In genomic region chr7:158973440-158973839, GRCh38 we compare ENCODE assay signal across 8 cellular contexts.
DNase-seq lines count a peak whose midpoint lies in the region; ATAC-seq and TF ChIP-seq lines count a peak whose summit lies in the region.

No MANE protein-coding gene starts in this region.

- CTCF ChIA-PET in BJ (lab: Yijun Ruan, JAX), result interaction anchor here (2.9 kb wide), 1 partner anchor 277 kb away, joined by 10 read pairs; no protein-coding TSS in a partner anchor

- ATAC-seq in GM21825 (IDR thresholded peaks at IDR 0.05; ENCODE audit: unreplicated experiment), result no peak

- H3K9me3 ChIP-seq in transverse colon (no peaks in the 10 kb centered on the region), HAP-1 (no peaks in the 10 kb centered on the region), prostate gland (no peaks in the 10 kb centered on the region)

- intact Hi-C loops in transverse colon (cut with DNase I; ENCODE audit: low total_unique reads), result loop anchor here (10.0 kb wide), 1 partner anchor 279 kb away; no protein-coding TSS in a partner anchor
- intact Hi-C loops in prostate gland (cut with DNase I), result no loop called here

- H3K27me3 ChIP-seq in BJ (ENCODE audit: control insufficient read depth, insufficient read depth, low read length) (no peaks in the 10 kb centered on the region), transverse colon (no peaks in the 10 kb centered on the region), HAP-1 (ENCODE audit: low read depth) (no peaks in the 10 kb centered on the region), prostate gland (replicated peaks; ENCODE audit: insufficient read depth) (no peaks in the 10 kb centered on the region)

- H3K36me3 ChIP-seq in BJ (ENCODE audit: control insufficient read depth, insufficient read depth, low read length), result no peaks in the 10 kb centered on the region
- H3K36me3 ChIP-seq in transverse colon, result no peaks in the 10 kb centered on the region
- no peaks in the 10 kb centered on the region for H3K36me3 ChIP-seq in HAP-1 (replicated peaks)
- H3K36me3 ChIP-seq in prostate gland, result no peaks in the 10 kb centered on the region

- H3K4me1 ChIP-seq in transverse colon (peaks cover 6 to 16% (median 12%) of the 10 kb centered on the region in 4 donors), HAP-1 (0 out of 2 replicates have a peak, but pooled peaks cover 3% of the 10 kb centered on the region), prostate gland (replicated peaks) (no peaks in the 10 kb centered on the region)

- TF ChIP-seq POLR2A in transverse colon (IDR thresholded peaks at IDR 0.05), result no peak
- no peak for TF ChIP-seq POLR2A in prostate gland (IDR thresholded peaks at IDR 0.05)

- in situ Hi-C loops in transverse colon (cut with MboI; ENCODE audit: low pct_ligation_motif_present in 1 of 4, low pct_unique_long_range_greater_than_20kb in 1 of 4, low sequenced_read_pairs in 3 of 4), result loop anchor here in 2 of 4 donors (10.0 kb wide), 1 partner anchor 279 kb away; no protein-coding TSS in a partner anchor
- in situ Hi-C loops in HAP-1 (cut with MboI; ENCODE audit: low sequenced_read_pairs), result no loop called here

- TF ChIP-seq EP300 in transverse colon (IDR thresholded peaks at IDR 0.05; ENCODE audit: low read depth), result no peak

- POLR2A ChIA-PET in BJ (lab: Charles Lee), result no interaction called here

- TF ChIP-seq CTCF in BJ (IDR thresholded peaks at IDR 0.05; ENCODE audit: insufficient read depth, low read depth, low read length) (peak; percentile 62), LNCAP (IDR thresholded peaks at IDR 0.05) (peak; percentile 66), transverse colon (IDR thresholded peaks at IDR 0.05) (peak in 4 of 5 experiments; percentile 16 to 41 (median 26)), prostate gland (IDR thresholded peaks at IDR 0.05) (peak in 2 of 4 experiments; percentile 18 to 43)

- DNase-seq in BJ (ENCODE audit: low read depth) (no peak), activated gamma-delta T cell (lab: John Stamatoyannopoulos, UW) (peak; percentile 45), iris pigment epithelial cell (ENCODE audit: low read depth) (peak; percentile 39), transverse colon (peak; percentile 29), HAP-1 (ENCODE audit: low spot score in 2 of 2) (no peak), prostate gland (ENCODE audit: low spot score) (no peak)

- H3K27ac ChIP-seq in transverse colon (no peak overlapping the region), prostate gland (no peak overlapping the region)

- 0 out of 2 replicates have a peak overlapping the region, but pooled peaks have one; percentile 14 for H3K4me3 ChIP-seq in BJ (ENCODE audit: low read depth, low read length)
- peak overlapping the region in 1 of 4 donors; percentile 30 for H3K4me3 ChIP-seq in transverse colon
- no peak overlapping the region for H3K4me3 ChIP-seq in HAP-1
- H3K4me3 ChIP-seq in prostate gland, result no peak overlapping the region

- 65% methylated on average over 33 of the region's 43 CpGs; no CpG with 5 or more reads in 1 of the 2 donors for WGBS in transverse colon (ENCODE audit: low coverage in 1 of 2), 2 donors
- 76% methylated on average over 36 of the region's 43 CpGs for WGBS in prostate gland

Comparison
In these comparisons a context has a peak if more than half of its experiments do, and no peak if none do; other contexts are left out.
1. DNase-seq: peak in activated gamma-delta T cell (single experiment), iris pigment epithelial cell (single experiment) and transverse colon (single experiment); none in BJ (single experiment), HAP-1 (0 of 2) and prostate gland (single experiment).